ENCODE assay signal across 8 cellular contexts in the genomic region with DNA sequence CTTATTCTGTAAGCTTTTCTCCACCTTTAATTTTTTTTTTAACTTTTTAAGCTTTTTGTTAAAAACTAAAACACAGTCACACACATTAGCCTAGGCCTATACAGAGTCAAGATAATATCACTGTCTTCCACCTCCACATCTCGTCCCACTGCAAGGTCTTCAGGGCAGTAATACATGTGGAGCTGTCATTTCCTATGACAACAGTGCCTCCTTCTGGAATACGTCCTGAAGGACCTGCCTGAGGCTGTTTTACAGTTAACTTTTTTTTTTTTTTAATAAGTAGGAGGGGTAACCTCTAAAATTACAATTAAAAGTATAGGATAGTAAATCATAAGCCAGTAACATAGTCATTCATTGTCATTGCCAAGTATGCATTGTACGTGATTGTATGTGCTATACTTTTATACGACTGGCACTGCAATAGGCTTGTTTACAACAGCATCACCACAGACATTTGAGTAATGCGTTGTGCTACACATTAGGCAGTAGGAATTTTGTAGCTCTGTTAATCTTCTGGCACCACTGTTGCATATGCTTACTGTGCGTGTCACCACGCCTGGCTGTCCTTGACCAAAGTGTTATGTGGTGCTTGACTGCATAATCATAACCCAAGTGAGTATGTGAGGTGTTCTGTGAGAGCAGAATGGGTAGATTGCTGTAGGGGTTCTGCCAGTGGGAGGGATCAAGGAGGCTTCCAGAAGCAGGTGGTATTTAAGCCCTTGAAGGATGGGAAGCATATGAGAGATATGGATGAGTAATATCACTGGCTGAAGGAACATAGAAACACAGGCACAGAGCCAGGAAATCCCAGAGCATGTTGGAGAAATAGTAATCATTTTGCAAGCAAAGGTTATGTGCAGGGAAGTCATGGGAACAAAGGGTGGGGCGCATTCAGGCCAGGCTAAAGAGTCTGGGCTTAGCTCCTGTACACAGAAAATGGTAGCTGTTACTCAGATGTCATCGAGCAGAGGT. TPM values are rescaled to one million over a fixed set of nuclear protein-coding genes. Genes with fewer than 3 reads are reported as not detected.
DNase-seq lines count a peak whose midpoint lies in the region; ATAC-seq and TF ChIP-seq lines count a peak whose summit lies in the region.

No MANE protein-coding gene starts in this region.

- H3K27me3 ChIP-seq in heart left ventricle (no peaks in the 10 kb centered on the region), stomach (no peaks in the 10 kb centered on the region)

- no peak overlapping the region for H3K27ac ChIP-seq in heart left ventricle
- H3K27ac ChIP-seq in stomach = peak overlapping the region in 2 of 5 donors; percentile 44 to 50

- H3K36me3 Mint-ChIP-seq in CD14-positive monocyte = peaks cover 56 to 62% of the 10 kb centered on the region in 2 donors

- H3K9me3 Mint-ChIP-seq in CD14-positive monocyte = no peaks in the 10 kb centered on the region

- intact Hi-C loops in CD14-positive monocyte (cut with micrococcal nuclease) (no loop called here), heart left ventricle (cut with DNase I) (loop anchor here in 3 of 10 donors (10.0 kb wide), 2 partner anchors 107 to 197 kb away; a partner anchor contains a TSS), stomach (cut with DNase I; ENCODE audit: low total_unique reads) (no loop called here)

- TF ChIP-seq POLR2A in heart left ventricle (IDR thresholded peaks at IDR 0.05) (no peak), stomach (IDR thresholded peaks at IDR 0.05) (no peak)

- H3K4me1 Mint-ChIP-seq in CD14-positive monocyte = peaks cover 12% of the 10 kb centered on the region

- H3K4me3 ChIP-seq in heart left ventricle (no peak overlapping the region), stomach (no peak overlapping the region)

- H3K36me3 ChIP-seq in heart left ventricle = peaks cover 0 to 43% (median 17%) of the 10 kb centered on the region in 9 donors
- H3K36me3 ChIP-seq in stomach = peaks cover 11 to 47% (median 37%) of the 10 kb centered on the region in 4 donors

- no peaks in the 10 kb centered on the region for H3K9me3 ChIP-seq in heart left ventricle
- no peaks in the 10 kb centered on the region for H3K9me3 ChIP-seq in stomach

- peaks cover 0 to 40% (median 12%) of the 10 kb centered on the region in 12 donors for H3K4me1 ChIP-seq in heart left ventricle
- H3K4me1 ChIP-seq in stomach = peaks cover 10 to 25% (median 18%) of the 10 kb centered on the region in 4 donors

- ATAC-seq in heart left ventricle = peak; percentile 66 to 78 (median 70)
- ATAC-seq in HG02588 (IDR thresholded peaks at IDR 0.05; ENCODE audit: unreplicated experiment) = no peak

- H3K27ac Mint-ChIP-seq in CD14-positive monocyte = peak overlapping the region in 1 of 7 donors; percentile 26

- H3K27me3 Mint-ChIP-seq in CD14-positive monocyte (ENCODE audit: low read depth in 3 of 3) = no peaks in the 10 kb centered on the region

- no peak overlapping the region for H3K4me3 Mint-ChIP-seq in CD14-positive monocyte

- TF ChIP-seq EP300 in stomach (IDR thresholded peaks at IDR 0.05) = no peak

- no peak for DNase-seq in CD14-positive monocyte (ENCODE audit: low spot score)
- DNase-seq in HCEC 1CT = peak; percentile 93
- peak; percentile 15 to 58 for DNase-seq in SW 1271 (lab: John Stamatoyannopoulos, UW)
- DNase-seq in heart left ventricle = peak in 3 of 5 donors; percentile 10 to 34 (median 34)
- peak; percentile 56 for DNase-seq in stomach
- DNase-seq in C1 segment of cervical spinal cord (lab: John Stamatoyannopoulos, UW) = no peak
- no peak for DNase-seq in NCI-H1930 (lab: John Stamatoyannopoulos, UW)

- TF ChIP-seq CTCF in CD14-positive monocyte (IDR thresholded peaks at IDR 0.05) = peak; percentile 28
- TF ChIP-seq CTCF in heart left ventricle (IDR thresholded peaks at IDR 0.05) = peak in 10 of 12 donors; percentile 18 to 60 (median 44)
- peak in 1 of 7 experiments; percentile 26 for TF ChIP-seq CTCF in stomach (IDR thresholded peaks at IDR 0.05)

- 48 to 58% (median 54%) methylated on average over 9 of the region's 9 CpGs for WGBS in heart left ventricle, 4 donors
- WGBS in stomach, 5 donors = 57 to 70% (median 62%) methylated on average over 9 of the region's 9 CpGs

RNA-seq across cellular contexts. Expression of a gene that starts 18.3 kb away (rescaled TPM):
- polyA plus RNA-seq in CD14-positive monocyte (10 to 100 TPM; 12.3 to 12.8 TPM), heart left ventricle (10 to 100 TPM in 1 of 2 donors, 1 to 10 TPM in 1; 6.1 to 20.2 TPM), stomach (10 to 100 TPM in 2 of 3 donors, 1 to 10 TPM in 1; 8.2 to 16.3 (median 15.8) TPM)
- total RNA-seq in heart left ventricle (10 to 100 TPM in 8 of 9 donors, 1 to 10 TPM in 1; 6.8 to 24.9 (median 19.7) TPM), stomach (100 to 1,000 TPM in 1 of 5 donors, 10 to 100 TPM in 4; 18.0 to 100 (median 21.4) TPM)

Comparison
In these comparisons a context has a peak if more than half of its experiments do, and no peak if none do; other contexts are left out.
1. DNase-seq: peak in HCEC 1CT (single experiment), SW 1271 (2 of 2), heart left ventricle (3 of 5) and stomach (single experiment); none in CD14-positive monocyte (single experiment), C1 segment of cervical spinal cord (0 of 14) and NCI-H1930 (0 of 2).